ENCODE assay signal across 8 cellular contexts in genomic region chr6:147507162-147508072, GRCh38. TPM values are rescaled to one million over a fixed set of nuclear protein-coding genes. Genes with fewer than 3 reads are reported as not detected.
A peak's percentile ranks its signal among the peaks of the same experiment; 100 is the strongest.
DNase-seq lines count a peak whose midpoint lies in the region; ATAC-seq and TF ChIP-seq lines count a peak whose summit lies in the region.

No MANE protein-coding gene starts in this region.

- peaks cover 13% of the 10 kb centered on the region for H3K36me3 Mint-ChIP-seq in Calu3 (ENCODE audit: insufficient read depth, unreplicated experiment)
- no peaks in the 10 kb centered on the region for H3K36me3 Mint-ChIP-seq in WTC11
- peaks cover 2% of the 10 kb centered on the region for H3K36me3 Mint-ChIP-seq in osteocyte (ENCODE audit: unreplicated experiment)

- peaks cover 19% of the 10 kb centered on the region for H3K4me1 Mint-ChIP-seq in Calu3 (ENCODE audit: low read depth, unreplicated experiment)
- peaks cover 21% of the 10 kb centered on the region for H3K4me1 Mint-ChIP-seq in WTC11
- peaks cover 28% of the 10 kb centered on the region for H3K4me1 Mint-ChIP-seq in osteocyte (ENCODE audit: unreplicated experiment)

- TF ChIP-seq CTCF in Calu3 (IDR thresholded peaks at IDR 0.05; ENCODE audit: unreplicated experiment) (no peak), WTC11 (IDR thresholded peaks at IDR 0.05) (no peak), foreskin fibroblast (IDR thresholded peaks at IDR 0.05; ENCODE audit: low read depth, low read length) (no peak), osteocyte (IDR thresholded peaks at IDR 0.05) (no peak)

- BruUV-seq in Calu3 (replicated peaks; lab: Mats Ljungman, UMichigan), result no TSS peak

- in situ Hi-C loops in ACHN (cut with HindIII; ENCODE audit: low pct_ligation_motif_present, low pct_unique_long_range_greater_than_20kb, low sequenced_read_pairs), result no loop called here

- H3K4me3 Mint-ChIP-seq in Calu3 (ENCODE audit: low read depth, unreplicated experiment) (peak overlapping the region; percentile 89), WTC11 (peak overlapping the region; percentile 71), osteocyte (ENCODE audit: unreplicated experiment) (peak overlapping the region; percentile 87)

- POLR2A ChIA-PET in WTC11 (lab: Charles Lee), result no interaction called here

- H3K4me3 ChIP-seq in foreskin fibroblast (ENCODE audit: low read depth in 1 of 2, low read length in 2 of 2), result peak overlapping the region; percentile 57 to 85

- CTCF ChIA-PET in Calu3 (lab: Charles Lee), result interaction anchor here (0.6 kb wide), 1 partner anchor 669 kb away, joined by 5 read pairs; no protein-coding TSS in a partner anchor
- CTCF ChIA-PET in WTC11 (lab: Charles Lee), result interaction anchor here (0.5 to 2.0 kb wide), 20 partner anchors 9 to 673 kb away, joined by 3 to 7 read pairs (median 3); no protein-coding TSS in a partner anchor

- H3K27me3 Mint-ChIP-seq in Calu3 (ENCODE audit: unreplicated experiment), result peaks cover 27% of the 10 kb centered on the region
- H3K27me3 Mint-ChIP-seq in WTC11 (ENCODE audit: low read depth), result peaks cover 89% of the 10 kb centered on the region
- no peaks in the 10 kb centered on the region for H3K27me3 Mint-ChIP-seq in osteocyte (ENCODE audit: unreplicated experiment)

- ATAC-seq in HG03045 (IDR thresholded peaks at IDR 0.05; ENCODE audit: unreplicated experiment) (peak; percentile 5), WTC11 (peak; percentile 6)

- DNase-seq in Calu3 (peak; percentile 2), WTC11 (ENCODE audit: low spot score) (peak; percentile 21), foreskin fibroblast (peak; percentile 10 to 61), osteocyte (ENCODE audit: extremely low spot score, unreplicated experiment) (peak; percentile 86), NCI-H1092 treated with DMSO at 0.1 percent for 48 hours (lab: John Stamatoyannopoulos, UW) (no peak), SKM-1 (lab: John Stamatoyannopoulos, UW; ENCODE audit: unreplicated experiment) (no peak), ACHN (no peak)

- no peak overlapping the region for H3K27ac Mint-ChIP-seq in Calu3 (ENCODE audit: unreplicated experiment)
- no peak overlapping the region for H3K27ac Mint-ChIP-seq in WTC11
- peak overlapping the region; percentile 83 for H3K27ac Mint-ChIP-seq in osteocyte (ENCODE audit: unreplicated experiment)

- intact Hi-C loops in Calu3 (cut with micrococcal nuclease; ENCODE audit: unreplicated experiment), result loop anchor here (1.0 to 10.0 kb wide), 4 partner anchors 467 to 957 kb away; no protein-coding TSS in a partner anchor

- no peaks in the 10 kb centered on the region for H3K9me3 Mint-ChIP-seq in Calu3 (ENCODE audit: low read depth, unreplicated experiment)
- no peaks in the 10 kb centered on the region for H3K9me3 Mint-ChIP-seq in WTC11
- H3K9me3 Mint-ChIP-seq in osteocyte (ENCODE audit: unreplicated experiment), result no peaks in the 10 kb centered on the region

TF ChIP-seq in WTC11, 78 proteins besides CTCF, POLR2A, EP300 and RAD21:
- TF ChIP-seq E2F4 (CRISPR knock-in tag; IDR thresholded peaks at IDR 0.05; ENCODE audit: borderline replicate concordance, low read depth) (no peak), NR1H2 (CRISPR knock-in tag; IDR thresholded peaks at IDR 0.05) (no peak), ZNF138 (CRISPR knock-in tag; conservative IDR thresholded peaks at IDR 0.05) (no peak)
- TF ChIP-seq, protein P1, sequence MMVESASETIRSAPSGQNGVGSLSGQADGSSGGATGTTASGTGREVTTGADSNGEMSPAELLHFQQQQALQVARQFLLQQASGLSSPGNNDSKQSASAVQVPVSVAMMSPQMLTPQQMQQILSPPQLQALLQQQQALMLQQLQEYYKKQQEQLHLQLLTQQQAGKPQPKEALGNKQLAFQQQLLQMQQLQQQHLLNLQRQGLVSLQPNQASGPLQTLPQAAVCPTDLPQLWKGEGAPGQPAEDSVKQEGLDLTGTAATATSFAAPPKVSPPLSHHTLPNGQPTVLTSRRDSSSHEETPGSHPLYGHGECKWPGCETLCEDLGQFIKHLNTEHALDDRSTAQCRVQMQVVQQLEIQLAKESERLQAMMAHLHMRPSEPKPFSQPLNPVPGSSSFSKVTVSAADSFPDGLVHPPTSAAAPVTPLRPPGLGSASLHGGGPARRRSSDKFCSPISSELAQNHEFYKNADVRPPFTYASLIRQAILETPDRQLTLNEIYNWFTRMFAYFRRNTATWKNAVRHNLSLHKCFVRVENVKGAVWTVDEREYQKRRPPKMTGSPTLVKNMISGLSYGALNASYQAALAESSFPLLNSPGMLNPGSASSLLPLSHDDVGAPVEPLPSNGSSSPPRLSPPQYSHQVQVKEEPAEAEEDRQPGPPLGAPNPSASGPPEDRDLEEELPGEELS (CRISPR knock-in tag; IDR thresholded peaks at IDR 0.05), result no peak
- TF ChIP-seq, protein P2, sequence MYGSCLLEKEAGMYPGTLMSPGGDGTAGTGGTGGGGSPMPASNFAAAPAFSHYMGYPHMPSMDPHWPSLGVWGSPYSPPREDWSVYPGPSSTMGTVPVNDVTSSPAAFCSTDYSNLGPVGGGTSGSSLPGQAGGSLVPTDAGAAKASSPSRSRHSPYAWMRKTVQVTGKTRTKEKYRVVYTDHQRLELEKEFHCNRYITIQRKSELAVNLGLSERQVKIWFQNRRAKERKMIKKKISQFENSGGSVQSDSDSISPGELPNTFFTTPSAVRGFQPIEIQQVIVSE (CRISPR knock-in tag; IDR thresholded peaks at IDR 0.05; ENCODE audit: borderline replicate concordance), result no peak

RNA-seq across cellular contexts. Expression of gene SAMD5, which starts 1.1 kb away (rescaled TPM):
- 0.76 TPM in 1 of 2 replicates, not detected in the other for total RNA-seq in Calu3 (2022)
- 0.07 to 0.39 TPM (median 0.21 TPM) in 3 replicates for total RNA-seq in WTC11 (2021)
- 15.8 and 18.6 TPM in 2 replicates for total RNA-seq in osteocyte

Comparison
In these comparisons a context has a peak if more than half of its experiments do, and no peak if none do; other contexts are left out.
1. DNase-seq: peak in Calu3 (single experiment), WTC11 (single experiment), foreskin fibroblast (2 of 2) and osteocyte (single experiment); none in NCI-H1092 treated with DMSO at 0.1 percent for 48 hours (single experiment), SKM-1 (single experiment) and ACHN (single experiment).
2. Peak in every context shown above with its lines, with median percentiles within 50 percentile points of each other: H3K4me3 Mint-ChIP-seq.